In genomic region chr12:87117516-87117915, GRCh38 we compare ENCODE assay signal across 25 cellular contexts.
"Had no signal": no experiment of that assay in that cellular context is flagged by ENCODE, and none has a peak within 500 bp of the region (broad histone marks: within the 10 kb centered on the region; RNA-seq: fewer than 3 reads in every experiment).

No MANE protein-coding gene starts in this region.

- H3K36me3 ChIP-seq: gastroesophageal sphincter, left ventricle myocardium inferior, right atrium auricular region, spleen, tibial nerve had no signal

- DNase-seq: activated CD4-positive, alpha-beta memory T cell treated with anti-CD3 and anti-CD28 coated beads, Interleukin-2, amount 10 ng/mL, durations not matched to agents 7 days and 5 days; activated CD4-positive, alpha-beta T cell treated with anti-CD3 and anti-CD28 coated beads for 1 hour; activated CD4-positive, alpha-beta T cell treated with anti-CD3 and anti-CD28 coated beads, Interleukin-2, amount 10 ng/mL, durations not matched to agents 7 days and 5 days; activated CD8-positive, alpha-beta memory T cell treated with anti-CD3 and anti-CD28 coated beads, Interleukin-2, amount 50 U/mL, for 48 hours; activated gamma-delta T cell treated with Interleukin-2 at 50 U/mL for 16 hours; activated naive CD4-positive, alpha-beta T cell treated with anti-CD3 and anti-CD28 coated beads, Interleukin-2, amount 50 U/mL, for 16 hours; activated T-cell treated with anti-CD3 and anti-CD28 coated beads, Interleukin-2, amount 50 U/mL, for 4 hours; amygdala; endodermal cell; islet precursor cell; left ventricle myocardium inferior; naive B cell; spleen; stimulated activated naive CD4-positive, alpha-beta T cell; T-helper 9 cell had no signal

- H3K36me3 Mint-ChIP-seq: mesothelial cell of epicardium, naive B cell had no signal

- H3K4me1 ChIP-seq: gastroesophageal sphincter, spleen, tibial nerve had no signal

- H3K4me3 Mint-ChIP-seq: activated CD4-positive, alpha-beta memory T cell treated with anti-CD3 and anti-CD28 coated beads, Interleukin-2, amount 10 ng/mL, durations not matched to agents 7 days and 5 days; activated CD4-positive, alpha-beta T cell treated with anti-CD3 and anti-CD28 coated beads, Interleukin-2, amount 10 ng/mL, durations not matched to agents 7 days and 5 days; activated T-cell treated with anti-CD3 and anti-CD28 coated beads, Interleukin-2, amount 50 U/mL, for 4 hours; activated T-helper 17 cell treated with anti-CD3 and anti-CD28 coated beads, Interleukin-2, amount 50 U/mL, for 72 hours; dendritic cell treated with granulocyte-macrophage colony-stimulating factor and Interleukin-4, amounts not matched to agents 40 ng/mL and 50 ng/mL, for 4 days; endodermal cell; mesothelial cell of epicardium; naive B cell; T-helper 1 cell treated with Interleukin-12 subunit alpha and Interleukin-12 subunit beta and Interleukin-4 antibody, amounts not matched to agents 30 μg/mL and 1 μg/mL, for 36 hours had no signal

- H3K27ac ChIP-seq: epithelial cell of prostate, gastroesophageal sphincter, hepatocyte, spleen, tibial nerve had no signal

- H3K27me3 ChIP-seq: gastroesophageal sphincter, hepatocyte, right atrium auricular region, spleen, tibial nerve had no signal

- H3K27me3 Mint-ChIP-seq: activated CD4-positive, alpha-beta memory T cell treated with anti-CD3 and anti-CD28 coated beads, Interleukin-2, amount 10 ng/mL, durations not matched to agents 7 days and 5 days; activated CD4-positive, alpha-beta T cell treated with anti-CD3 and anti-CD28 coated beads, Interleukin-2, amount 10 ng/mL, durations not matched to agents 7 days and 5 days; activated T-helper 17 cell treated with anti-CD3 and anti-CD28 coated beads, Interleukin-2, amount 50 U/mL, for 72 hours; dendritic cell treated with granulocyte-macrophage colony-stimulating factor and Interleukin-4, amounts not matched to agents 40 ng/mL and 50 ng/mL, for 4 days; naive B cell had no signal

- H3K27ac Mint-ChIP-seq: activated CD4-positive, alpha-beta memory T cell treated with anti-CD3 and anti-CD28 coated beads, Interleukin-2, amount 10 ng/mL, durations not matched to agents 7 days and 5 days; activated CD4-positive, alpha-beta T cell treated with anti-CD3 and anti-CD28 coated beads, Interleukin-2, amount 10 ng/mL, durations not matched to agents 7 days and 5 days; activated T-helper 17 cell treated with anti-CD3 and anti-CD28 coated beads, Interleukin-2, amount 50 U/mL, for 72 hours; dendritic cell treated with granulocyte-macrophage colony-stimulating factor and Interleukin-4, amounts not matched to agents 40 ng/mL and 50 ng/mL, for 4 days; endodermal cell; mesothelial cell of epicardium; naive B cell; T-helper 1 cell treated with Interleukin-12 subunit alpha and Interleukin-12 subunit beta and Interleukin-4 antibody, amounts not matched to agents 30 μg/mL and 1 μg/mL, for 36 hours had no signal

- H3K9me3 ChIP-seq: gastroesophageal sphincter, right atrium auricular region, spleen, tibial nerve had no signal

- H3K9me3 Mint-ChIP-seq: activated CD4-positive, alpha-beta T cell treated with anti-CD3 and anti-CD28 coated beads, Interleukin-2, amount 10 ng/mL, durations not matched to agents 7 days and 5 days; dendritic cell treated with granulocyte-macrophage colony-stimulating factor and Interleukin-4, amounts not matched to agents 40 ng/mL and 50 ng/mL, for 4 days; endodermal cell; mesothelial cell of epicardium; T-helper 1 cell treated with Interleukin-12 subunit alpha and Interleukin-12 subunit beta and Interleukin-4 antibody, amounts not matched to agents 30 μg/mL and 1 μg/mL, for 36 hours had no signal

- H3K4me1 Mint-ChIP-seq: activated CD4-positive, alpha-beta memory T cell treated with anti-CD3 and anti-CD28 coated beads, Interleukin-2, amount 10 ng/mL, durations not matched to agents 7 days and 5 days; activated CD4-positive, alpha-beta T cell treated with anti-CD3 and anti-CD28 coated beads, Interleukin-2, amount 10 ng/mL, durations not matched to agents 7 days and 5 days; activated T-helper 17 cell treated with anti-CD3 and anti-CD28 coated beads, Interleukin-2, amount 50 U/mL, for 72 hours; naive B cell had no signal

- H3K4me3 ChIP-seq: gastroesophageal sphincter, hepatocyte, left ventricle myocardium inferior, lung, right atrium auricular region, spleen, tibial nerve had no signal

- ATAC-seq: activated T-cell treated with anti-CD3 and anti-CD28 coated beads, Interleukin-2, amount 50 U/mL, for 4 hours; activated T-helper 17 cell treated with anti-CD3 and anti-CD28 coated beads, Interleukin-2, amount 50 U/mL, for 72 hours; gastroesophageal sphincter had no signal
